ENCODE assay signal across 18 cellular contexts in the genomic region with DNA sequence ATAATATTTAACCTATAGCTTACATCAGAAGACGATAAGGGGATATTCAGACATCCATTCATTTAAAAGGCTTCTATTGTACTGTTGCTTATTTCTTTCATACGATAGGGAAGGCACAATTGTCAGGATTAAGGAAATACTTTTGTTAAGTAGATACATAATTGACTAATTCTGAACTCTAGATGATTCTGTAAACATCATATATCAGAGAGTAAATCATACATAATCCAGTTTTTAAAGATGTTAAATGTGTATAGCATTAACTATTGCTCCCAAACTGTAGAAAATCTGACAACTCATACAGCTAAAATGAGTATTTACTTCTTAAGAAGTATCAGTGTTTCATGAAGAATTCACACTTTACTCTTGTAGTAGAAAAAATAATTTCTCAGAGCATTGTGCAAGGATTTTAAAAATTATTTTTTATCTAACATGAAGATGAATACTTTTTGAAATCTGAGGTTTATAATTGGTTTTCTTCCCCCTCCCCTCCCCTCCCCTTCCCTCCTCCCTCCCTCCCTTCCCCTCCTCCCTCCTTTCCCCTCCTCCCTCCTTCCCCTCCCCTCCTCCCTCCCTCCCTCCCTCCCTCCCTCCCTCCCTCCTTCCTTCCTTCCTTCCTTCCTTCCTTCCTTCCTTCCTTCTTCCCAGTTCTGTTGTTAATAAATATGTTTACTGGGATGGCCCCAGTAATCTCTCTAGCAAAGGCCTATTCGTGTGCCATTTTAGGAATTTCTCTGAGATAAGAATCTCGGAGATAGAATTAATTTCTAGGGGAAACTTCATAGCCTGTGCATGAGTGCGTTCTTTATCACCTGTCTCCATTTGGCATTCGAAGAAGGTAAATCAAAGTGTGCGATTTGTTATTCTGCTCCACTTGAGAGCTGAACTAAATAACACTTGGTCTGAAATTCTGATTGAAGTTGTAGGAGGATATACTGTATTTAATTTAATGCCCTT. TPM values are rescaled to one million over a fixed set of nuclear protein-coding genes. Genes with fewer than 3 reads are reported as not detected.
A peak's percentile ranks its signal among the peaks of the same experiment; 100 is the strongest.
DNase-seq lines count a peak whose midpoint lies in the region; ATAC-seq, FAIRE-seq and TF ChIP-seq lines count a peak whose summit lies in the region.
"Had no signal": no experiment of that assay in that cellular context is flagged by ENCODE, and none has a peak within 500 bp of the region (broad histone marks: within the 10 kb centered on the region; RNA-seq: fewer than 3 reads in every experiment).

No MANE protein-coding gene starts in this region.

- H3K4me3 Mint-ChIP-seq in nephron = peak overlapping the region; percentile 92 to 97 (median 96)

- TF ChIP-seq CTCF in heart right ventricle (IDR thresholded peaks at IDR 0.05) = no peak
- TF ChIP-seq CTCF in dorsolateral prefrontal cortex (IDR thresholded peaks at IDR 0.05 in 54 of 56, conservative IDR thresholded peaks at IDR 0.05 in 2 of 56; ENCODE audit: low read depth in 1 of 56, partially characterized antibody in 56 of 56) = no peak
- no peak for TF ChIP-seq CTCF in nephron (IDR thresholded peaks at IDR 0.05; ENCODE audit: unreplicated experiment in 3 of 3)
- TF ChIP-seq CTCF in tibial nerve (IDR thresholded peaks at IDR 0.05) = no peak

- no peaks in the 10 kb centered on the region for H3K36me3 Mint-ChIP-seq in nephron (ENCODE audit: low read depth)

- peaks cover 0 to 18% (median 5%) of the 10 kb centered on the region in 9 donors for H3K4me1 ChIP-seq in heart right ventricle
- H3K4me1 ChIP-seq in tibial nerve = peaks cover 0 to 17% (median 5%) of the 10 kb centered on the region in 4 donors

- H3K9me3 ChIP-seq in heart right ventricle = no peaks in the 10 kb centered on the region
- H3K9me3 ChIP-seq in tibial nerve = no peaks in the 10 kb centered on the region
- H3K9me3 ChIP-seq: adrenal gland had no signal

- H3K27ac Mint-ChIP-seq in nephron = peak overlapping the region; percentile 89 to 98 (median 96)
- H3K27ac Mint-ChIP-seq: activated T-cell treated with anti-CD3 and anti-CD28 coated beads, Interleukin-2, amount 50 U/mL, for 72 hours; stimulated activated naive CD8-positive, alpha-beta T cell treated with anti-CD3 and anti-CD28 coated beads, Interleukin-15, Interleukin-2, amounts not matched to agents 100 ng/mL and 50 ng/mL, for 24 hours had no signal

- WGBS in heart right ventricle, 2 donors = 73 to 79% methylated on average over 7 of the region's 7 CpGs
- WGBS in tibial nerve, 2 donors = 78 to 79% methylated on average over 7 of the region's 7 CpGs

- no peak for FAIRE-seq in GM12891 (lab: Jason Lieb, UNC)

- DNase-seq in heart right ventricle (no peak), Right ventricle myocardium inferior (ENCODE audit: missing footprints) (no peak), dorsolateral prefrontal cortex (no peak), tibial nerve (ENCODE audit: low spot score in 2 of 2) (no peak), GM12891 (ENCODE audit: insufficient read length, low spot score) (no peak)
- DNase-seq: activated CD4-positive, alpha-beta T cell treated with anti-CD3 and anti-CD28 coated beads, Interleukin-2, amount 50 U/mL, for 1 hour; activated T-cell treated with anti-CD3 and anti-CD28 coated beads, Interleukin-2, amount 50 U/mL, for 72 hours; foreskin fibroblast; GOT3; KG1; NCI-H1436; RPMI8226 had no signal

- intact Hi-C loops in heart right ventricle (cut with DNase I) (no loop called here), Right ventricle myocardium inferior (cut with DNase I) (no loop called here), dorsolateral prefrontal cortex (cut with DNase I) (loop anchor here in 1 of 2 donors (10.0 kb wide), 1 partner anchor 124 kb away; no protein-coding TSS in a partner anchor)

- no peak for ATAC-seq in heart right ventricle
- ATAC-seq in Right ventricle myocardium inferior = no peak
- ATAC-seq in GM18861 (IDR thresholded peaks at IDR 0.05; ENCODE audit: unreplicated experiment) = no peak
- ATAC-seq in GM19324 (IDR thresholded peaks at IDR 0.05; ENCODE audit: low FRiP score, unreplicated experiment) = no peak
- ATAC-seq: activated T-cell treated with anti-CD3 and anti-CD28 coated beads, Interleukin-2, amount 50 U/mL, for 72 hours had no signal

- no peak overlapping the region for H3K27ac ChIP-seq in heart right ventricle
- H3K27ac ChIP-seq in dorsolateral prefrontal cortex = peak overlapping the region in 58 of 59 donors; percentile 70 to 98 (median 93)
- peak overlapping the region in 1 of 4 donors; percentile 93 for H3K27ac ChIP-seq in tibial nerve

- H3K36me3 ChIP-seq in heart right ventricle = no peaks in the 10 kb centered on the region
- H3K36me3 ChIP-seq in tibial nerve = no peaks in the 10 kb centered on the region
- H3K36me3 ChIP-seq: adrenal gland had no signal

- H3K27me3 ChIP-seq in heart right ventricle (peaks cover 0 to 52% (median 21%) of the 10 kb centered on the region in 7 donors), dorsolateral prefrontal cortex (peaks cover 0 to 4% (median 0%) of the 10 kb centered on the region in 45 donors), tibial nerve (peaks cover 0 to 15% of the 10 kb centered on the region in 2 donors)

- H3K9me3 Mint-ChIP-seq in nephron = no peaks in the 10 kb centered on the region
- H3K9me3 Mint-ChIP-seq: activated T-cell treated with anti-CD3 and anti-CD28 coated beads, Interleukin-2, amount 50 U/mL, for 72 hours; stimulated activated naive CD8-positive, alpha-beta T cell treated with anti-CD3 and anti-CD28 coated beads, Interleukin-15, Interleukin-2, amounts not matched to agents 100 ng/mL and 50 ng/mL, for 24 hours had no signal

- no peak for TF ChIP-seq EP300 in tibial nerve (IDR thresholded peaks at IDR 0.05)

- TF ChIP-seq POLR2A in tibial nerve (IDR thresholded peaks at IDR 0.05) (no peak), GM12891 (IDR thresholded peaks at IDR 0.05; ENCODE audit: low read depth, low read length) (no peak)

- peaks cover 14% of the 10 kb centered on the region for H3K4me1 Mint-ChIP-seq in nephron

- H3K4me3 ChIP-seq in heart right ventricle (peak overlapping the region in 6 of 10 donors; percentile 51 to 72 (median 60)), dorsolateral prefrontal cortex (peak overlapping the region; percentile 24 to 79 (median 68)), tibial nerve (peak overlapping the region in 3 of 4 donors; percentile 52 to 85 (median 64))

- H3K27me3 Mint-ChIP-seq in nephron (ENCODE audit: low read depth) = peaks cover 58% of the 10 kb centered on the region

TF ChIP-seq in GM12891, 5 proteins besides CTCF, POLR2A, EP300 and RAD21:
- TF ChIP-seq PAX5 (IDR thresholded peaks at IDR 0.05; ENCODE audit: insufficient read depth, low read length, severe bottlenecking) (no peak), TAF1 (IDR thresholded peaks at IDR 0.05; ENCODE audit: low read depth, low read length) (no peak), SPI1 (IDR thresholded peaks at IDR 0.05; ENCODE audit: low read depth, low read length) (no peak), POU2F2 (IDR thresholded peaks at IDR 0.05; ENCODE audit: low read depth, low read length) (no peak), POLR2AphosphoS5 (IDR thresholded peaks at IDR 0.05; ENCODE audit: low read depth, low read length) (no peak)

RNA-seq across cellular contexts. Expression of gene NPAS3, which starts 2.3 kb away (rescaled TPM):
- total RNA-seq in heart right ventricle (1 to 10 TPM in 6 of 10 donors, under 1 TPM in 4; 0.55 to 2.8 (median 1.4) TPM), Right ventricle myocardium inferior (1.9 TPM), dorsolateral prefrontal cortex (100 to 1,000 TPM in 2 of 120 experiments, 10 to 100 TPM in 118; 39.6 to 118 (median 65.9) TPM), tibial nerve (10 to 100 TPM in 1 of 4 donors, 1 to 10 TPM in 3; 1.5 to 12.3 (median 3.4) TPM)
- polyA plus RNA-seq in heart right ventricle = under 1 TPM; 0.12 to 0.29 TPM
- polyA plus RNA-seq in GM12891 (2012; ENCODE audit: low read depth, missing spikeins) = not detected
- total RNA-seq: activated T-cell treated with anti-CD3 and anti-CD28 coated beads, Interleukin-2, amount 50 U/mL, for 72 hours had no signal
- polyA plus RNA-seq: AG04450 had no signal

Comparison
In these comparisons a context has a peak if more than half of its experiments do, and no peak if none do; other contexts are left out.
1. H3K27ac ChIP-seq: peak in dorsolateral prefrontal cortex (58 of 59); none in heart right ventricle (0 of 10).
2. Peak in every context shown above with its lines, with median percentiles within 50 percentile points of each other: H3K4me3 ChIP-seq.